8 cellular contexts compared by ENCODE assay signal in genomic region chr12:77724367-77724957, GRCh38.
DNase-seq lines count a peak whose midpoint lies in the region; ATAC-seq, FAIRE-seq and TF ChIP-seq lines count a peak whose summit lies in the region.

No MANE protein-coding gene starts in this region.

- H3K36me3 ChIP-seq in SK-N-SH (replicated peaks in 1 of 2; ENCODE audit: control insufficient read depth in 1 of 2, insufficient read depth in 2 of 2, low read length in 1 of 2) = no peaks in the 10 kb centered on the region
- H3K36me3 ChIP-seq in heart left ventricle = no peaks in the 10 kb centered on the region
- H3K36me3 ChIP-seq in tibial nerve = no peaks in the 10 kb centered on the region

- H3K9me3 ChIP-seq in SK-N-SH = no peaks in the 10 kb centered on the region
- no peaks in the 10 kb centered on the region for H3K9me3 ChIP-seq in heart left ventricle
- H3K9me3 ChIP-seq in tibial nerve = no peaks in the 10 kb centered on the region

- ATAC-seq in GM19351 (IDR thresholded peaks at IDR 0.05; ENCODE audit: unreplicated experiment) (peak; percentile 82), heart left ventricle (peak in 3 of 4 donors; percentile 76 to 85 (median 82))

- H4K20me1 ChIP-seq in SK-N-SH (ENCODE audit: insufficient read depth) = no peaks in the 10 kb centered on the region

- intact Hi-C loops in heart left ventricle (cut with DNase I) = loop anchor here in 8 of 10 donors (1.0 to 10.0 kb wide), 3 partner anchors 110 to 201 kb away; partner anchors contain the start of gene NAV3 (in 1 of the 8)

- H3K4me2 ChIP-seq in SK-N-SH = no peak overlapping the region

- TF ChIP-seq POLR2A in heart left ventricle (IDR thresholded peaks at IDR 0.05) = no peak
- no peak for TF ChIP-seq POLR2A in tibial nerve (IDR thresholded peaks at IDR 0.05)

- H3K9ac ChIP-seq in SK-N-SH = no peak overlapping the region

- WGBS in SK-N-SH (ENCODE audit: low lambda C conversion rate) = 31% methylated on average over 1 of the region's 1 CpG
- 33 to 72% (median 39%) methylated on average over 1 of the region's 1 CpG for WGBS in heart left ventricle, 4 donors
- 63 to 76% methylated on average over 1 of the region's 1 CpG for WGBS in tibial nerve, 2 donors

- H3K9me2 ChIP-seq in SK-N-SH = no peaks in the 10 kb centered on the region

- TF ChIP-seq RAD21 in SK-N-SH (IDR thresholded peaks at IDR 0.05; ENCODE audit: low read length) = peak; percentile 75

- TF ChIP-seq EP300 in SK-N-SH (IDR thresholded peaks at IDR 0.05; ENCODE audit: borderline replicate concordance in 1 of 2, low read depth in 1 of 2, low read length in 1 of 2) = no peak
- TF ChIP-seq EP300 in tibial nerve (IDR thresholded peaks at IDR 0.05) = no peak

- no peak for FAIRE-seq in RCC 7860 (lab: Jason Lieb, UNC)

- peak; percentile 65 for TF ChIP-seq CTCF in AG09319 (IDR thresholded peaks at IDR 0.05; ENCODE audit: low read depth, low read length)
- TF ChIP-seq CTCF in SK-N-SH (IDR thresholded peaks at IDR 0.05) = peak; percentile 75
- peak; percentile 46 to 87 (median 74) for TF ChIP-seq CTCF in heart left ventricle (IDR thresholded peaks at IDR 0.05)
- TF ChIP-seq CTCF in tibial nerve (IDR thresholded peaks at IDR 0.05) = peak in 3 of 5 experiments; percentile 13 to 31 (median 15)

- H3K79me2 ChIP-seq in SK-N-SH (ENCODE audit: insufficient read depth) = no peaks in the 10 kb centered on the region; the same call in 1 of the 2 replicates

- H3K4me1 ChIP-seq in SK-N-SH (ENCODE audit: control insufficient read depth in 1 of 2, insufficient read depth in 2 of 2, low read depth in 1 of 2, low read length in 1 of 2) (no peaks in the 10 kb centered on the region; a peak in 2 of 4 replicates), heart left ventricle (peaks cover 0 to 5% (median 0%) of the 10 kb centered on the region in 12 donors), tibial nerve (no peaks in the 10 kb centered on the region)

- H3K4me3 ChIP-seq in SK-N-SH (ENCODE audit: low read depth in 2 of 2, low read length in 1 of 2) (no peak overlapping the region; a peak in 1 of 4 replicates), heart left ventricle (no peak overlapping the region), tibial nerve (no peak overlapping the region)

- DNase-seq in AG09319 (ENCODE audit: extremely low read depth, low read depth) = no peak
- peak; percentile 35 for DNase-seq in NCI-H1092 (lab: John Stamatoyannopoulos, UW)
- no peak for DNase-seq in SK-N-SH
- DNase-seq in heart left ventricle = peak in 1 of 5 donors; percentile 6
- DNase-seq in tibial nerve (ENCODE audit: low spot score in 2 of 2) = no peak
- DNase-seq in T-helper 1 cell = no peak
- DNase-seq in RCC 7860 (ENCODE audit: low spot score) = no peak

- no peak overlapping the region for H2AFZ ChIP-seq in SK-N-SH (ENCODE audit: low read depth)

- H3K27me3 ChIP-seq in SK-N-SH (ENCODE audit: insufficient read depth) = no peaks in the 10 kb centered on the region
- no peaks in the 10 kb centered on the region for H3K27me3 ChIP-seq in heart left ventricle
- H3K27me3 ChIP-seq in tibial nerve = no peaks in the 10 kb centered on the region

- H3K27ac ChIP-seq in SK-N-SH (ENCODE audit: low read depth in 2 of 2, low read length in 1 of 2) (no peak overlapping the region), heart left ventricle (no peak overlapping the region), tibial nerve (no peak overlapping the region)

- H3F3A ChIP-seq in SK-N-SH (replicated peaks; ENCODE audit: insufficient read depth) = no peaks in the 10 kb centered on the region

- CTCF ChIA-PET in SK-N-SH (lab: Yijun Ruan, JAX) = interaction anchor here (0.8 to 1.3 kb wide), 6 partner anchors 10 to 228 kb away, joined by 3 to 7 read pairs (median 3); no protein-coding TSS in a partner anchor

- POLR2A ChIA-PET in SK-N-SH (lab: Yijun Ruan, JAX) = no interaction called here

TF ChIP-seq in SK-N-SH, 30 proteins besides CTCF, POLR2A, EP300 and RAD21:
- TF ChIP-seq TCF12 (IDR thresholded peaks at IDR 0.05) = 0 out of 2 replicates have a peak, but pooled peaks have one; percentile 3
- no peak for TF ChIP-seq NFIC (IDR thresholded peaks at IDR 0.05; ENCODE audit: borderline replicate concordance)
- peak; percentile 89 for TF ChIP-seq SMC3 (IDR thresholded peaks at IDR 0.05; ENCODE audit: low read depth, low read length)

Comparison
In these comparisons a context has a peak if more than half of its experiments do, and no peak if none do; other contexts are left out.
1. CTCF ChIP-seq: peak in every context shown above with its lines; median percentile 75 in SK-N-SH; 74 in heart left ventricle; 65 in AG09319; 15 in tibial nerve.